In genomic region chr21:44471341-44471740, GRCh38 we compare ENCODE assay signal across 9 cellular contexts. TPM values are rescaled to one million over a fixed set of nuclear protein-coding genes. Genes with fewer than 3 reads are reported as not detected.
"Had no signal": no experiment of that assay in that cellular context is flagged by ENCODE, and none has a peak within 500 bp of the region (broad histone marks: within the 10 kb centered on the region; RNA-seq: fewer than 3 reads in every experiment).

No MANE protein-coding gene starts in this region.

- H3K36me3 Mint-ChIP-seq: IgD-negative memory B cell had no signal

- DNase-seq: IMR-90, KBM-7, KG1 had no signal

- ATAC-seq: HepG2, K562 had no signal

- H3K4me1 Mint-ChIP-seq: IgD-negative memory B cell had no signal

- H3K27ac ChIP-seq: HL-60, KMS-11 had no signal

- H3K4me3 Mint-ChIP-seq: IgD-negative memory B cell had no signal

- H3K9me3 Mint-ChIP-seq: IgD-negative memory B cell had no signal

- H3K27ac Mint-ChIP-seq: IgD-negative memory B cell had no signal

- H3K4me3 ChIP-seq: K562 had no signal

- H3K4me2 ChIP-seq: KMS-11 had no signal

- H3K9ac ChIP-seq: KMS-11 had no signal

RNA-seq across cellular contexts. Expression of gene LRRC3, which starts 16.0 kb away (rescaled TPM):
- total RNA-seq: HT1080 had no signal
